In the genomic region with DNA sequence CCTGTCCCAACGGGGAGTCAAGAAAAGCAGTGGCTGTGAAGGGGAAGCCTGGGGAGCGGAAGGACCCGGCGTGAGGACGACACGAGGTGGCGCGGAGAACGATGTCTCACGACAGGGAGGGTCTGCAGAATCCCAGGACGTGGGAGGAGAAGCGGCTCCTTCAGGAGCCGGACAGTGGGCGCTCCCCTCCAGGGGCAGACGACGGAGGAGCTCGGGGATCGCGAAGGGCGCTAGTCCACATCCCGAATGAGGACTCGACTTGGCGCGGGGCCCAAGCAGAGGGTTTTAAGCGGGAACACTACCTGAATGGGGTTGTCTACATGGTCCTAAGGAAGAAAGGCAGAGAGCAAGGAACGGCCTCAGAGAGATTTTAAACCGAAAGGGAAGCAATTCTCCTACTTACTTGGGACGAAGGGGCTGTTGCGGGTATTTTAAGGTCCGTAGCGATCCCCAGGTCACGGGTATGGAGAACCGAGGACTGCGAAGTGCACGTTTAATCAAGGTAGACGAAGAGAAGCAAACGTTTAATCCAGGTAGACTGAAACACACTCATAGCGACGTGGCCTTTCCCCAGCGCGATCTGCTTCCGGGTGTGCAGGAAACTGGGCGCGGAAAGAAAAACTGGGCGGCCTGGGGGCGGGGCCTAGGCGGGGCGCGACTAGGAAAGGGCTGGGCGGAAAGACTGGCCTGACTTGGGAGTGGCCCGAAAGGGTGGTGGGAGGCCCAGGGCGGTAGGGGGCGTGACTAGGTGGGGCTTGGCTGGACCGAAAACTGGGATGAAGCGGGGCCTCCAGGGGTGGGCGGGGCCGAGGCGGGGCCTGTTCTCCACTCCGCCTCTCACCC, we compare ENCODE assay signal across 1 cellular context.
TF ChIP-seq lines count a peak whose summit lies in the region.

A gene (minus strand): TSS at position 594 of the 843 bp plus-strand sequence. CDS start 10,964 bp downstream, outside the sequence.

TF ChIP-seq in GM23338, 12 proteins besides CTCF, POLR2A, EP300 and RAD21 (continued from another document):
- TF ChIP-seq, protein P1, sequence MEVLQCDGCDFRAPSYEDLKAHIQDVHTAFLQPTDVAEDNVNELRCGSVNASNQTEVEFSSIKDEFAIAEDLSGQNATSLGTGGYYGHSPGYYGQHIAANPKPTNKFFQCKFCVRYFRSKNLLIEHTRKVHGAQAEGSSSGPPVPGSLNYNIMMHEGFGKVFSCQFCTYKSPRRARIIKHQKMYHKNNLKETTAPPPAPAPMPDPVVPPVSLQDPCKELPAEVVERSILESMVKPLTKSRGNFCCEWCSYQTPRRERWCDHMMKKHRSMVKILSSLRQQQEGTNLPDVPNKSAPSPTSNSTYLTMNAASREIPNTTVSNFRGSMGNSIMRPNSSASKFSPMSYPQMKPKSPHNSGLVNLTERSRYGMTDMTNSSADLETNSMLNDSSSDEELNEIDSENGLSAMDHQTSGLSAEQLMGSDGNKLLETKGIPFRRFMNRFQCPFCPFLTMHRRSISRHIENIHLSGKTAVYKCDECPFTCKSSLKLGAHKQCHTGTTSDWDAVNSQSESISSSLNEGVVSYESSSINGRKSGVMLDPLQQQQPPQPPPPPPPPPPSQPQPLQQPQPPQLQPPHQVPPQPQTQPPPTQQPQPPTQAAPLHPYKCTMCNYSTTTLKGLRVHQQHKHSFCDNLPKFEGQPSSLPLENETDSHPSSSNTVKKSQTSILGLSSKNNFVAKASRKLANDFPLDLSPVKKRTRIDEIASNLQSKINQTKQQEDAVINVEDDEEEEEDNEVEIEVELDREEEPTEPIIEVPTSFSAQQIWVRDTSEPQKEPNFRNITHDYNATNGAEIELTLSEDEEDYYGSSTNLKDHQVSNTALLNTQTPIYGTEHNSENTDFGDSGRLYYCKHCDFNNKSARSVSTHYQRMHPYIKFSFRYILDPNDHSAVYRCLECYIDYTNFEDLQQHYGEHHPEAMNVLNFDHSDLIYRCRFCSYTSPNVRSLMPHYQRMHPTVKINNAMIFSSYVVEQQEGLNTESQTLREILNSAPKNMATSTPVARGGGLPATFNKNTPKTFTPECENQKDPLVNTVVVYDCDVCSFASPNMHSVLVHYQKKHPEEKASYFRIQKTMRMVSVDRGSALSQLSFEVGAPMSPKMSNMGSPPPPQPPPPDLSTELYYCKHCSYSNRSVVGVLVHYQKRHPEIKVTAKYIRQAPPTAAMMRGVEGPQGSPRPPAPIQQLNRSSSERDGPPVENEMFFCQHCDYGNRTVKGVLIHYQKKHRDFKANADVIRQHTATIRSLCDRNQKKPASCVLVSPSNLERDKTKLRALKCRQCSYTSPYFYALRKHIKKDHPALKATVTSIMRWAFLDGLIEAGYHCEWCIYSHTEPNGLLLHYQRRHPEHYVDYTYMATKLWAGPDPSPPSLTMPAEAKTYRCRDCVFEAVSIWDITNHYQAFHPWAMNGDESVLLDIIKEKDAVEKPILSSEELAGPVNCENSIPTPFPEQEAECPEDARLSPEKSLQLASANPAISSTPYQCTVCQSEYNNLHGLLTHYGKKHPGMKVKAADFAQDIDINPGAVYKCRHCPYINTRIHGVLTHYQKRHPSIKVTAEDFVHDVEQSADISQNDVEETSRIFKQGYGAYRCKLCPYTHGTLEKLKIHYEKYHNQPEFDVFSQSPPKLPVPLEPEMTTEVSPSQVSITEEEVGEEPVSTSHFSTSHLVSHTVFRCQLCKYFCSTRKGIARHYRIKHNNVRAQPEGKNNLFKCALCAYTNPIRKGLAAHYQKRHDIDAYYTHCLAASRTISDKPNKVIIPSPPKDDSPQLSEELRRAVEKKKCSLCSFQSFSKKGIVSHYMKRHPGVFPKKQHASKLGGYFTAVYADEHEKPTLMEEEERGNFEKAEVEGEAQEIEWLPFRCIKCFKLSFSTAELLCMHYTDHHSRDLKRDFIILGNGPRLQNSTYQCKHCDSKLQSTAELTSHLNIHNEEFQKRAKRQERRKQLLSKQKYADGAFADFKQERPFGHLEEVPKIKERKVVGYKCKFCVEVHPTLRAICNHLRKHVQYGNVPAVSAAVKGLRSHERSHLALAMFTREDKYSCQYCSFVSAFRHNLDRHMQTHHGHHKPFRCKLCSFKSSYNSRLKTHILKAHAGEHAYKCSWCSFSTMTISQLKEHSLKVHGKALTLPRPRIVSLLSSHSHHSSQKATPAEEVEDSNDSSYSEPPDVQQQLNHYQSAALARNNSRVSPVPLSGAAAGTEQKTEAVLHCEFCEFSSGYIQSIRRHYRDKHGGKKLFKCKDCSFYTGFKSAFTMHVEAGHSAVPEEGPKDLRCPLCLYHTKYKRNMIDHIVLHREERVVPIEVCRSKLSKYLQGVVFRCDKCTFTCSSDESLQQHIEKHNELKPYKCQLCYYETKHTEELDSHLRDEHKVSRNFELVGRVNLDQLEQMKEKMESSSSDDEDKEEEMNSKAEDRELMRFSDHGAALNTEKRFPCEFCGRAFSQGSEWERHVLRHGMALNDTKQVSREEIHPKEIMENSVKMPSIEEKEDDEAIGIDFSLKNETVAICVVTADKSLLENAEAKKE (CRISPR knock-in tag; IDR thresholded peaks at IDR 0.05), result no peak
- TF ChIP-seq EZH2phosphoT487 (IDR thresholded peaks at IDR 0.05; ENCODE audit: unreplicated experiment) (no peak), NANOG (IDR thresholded peaks at IDR 0.05; ENCODE audit: borderline replicate concordance) (no peak), CREB1 (CRISPR knock-in tag; IDR thresholded peaks at IDR 0.05; ENCODE audit: low read depth) (no peak), POLR2AphosphoS5 (IDR thresholded peaks at IDR 0.05; ENCODE audit: low read depth) (peak; percentile 72), JUNB (IDR thresholded peaks at IDR 0.05; ENCODE audit: unreplicated experiment) (no peak)
- TF ChIP-seq, protein P2, sequence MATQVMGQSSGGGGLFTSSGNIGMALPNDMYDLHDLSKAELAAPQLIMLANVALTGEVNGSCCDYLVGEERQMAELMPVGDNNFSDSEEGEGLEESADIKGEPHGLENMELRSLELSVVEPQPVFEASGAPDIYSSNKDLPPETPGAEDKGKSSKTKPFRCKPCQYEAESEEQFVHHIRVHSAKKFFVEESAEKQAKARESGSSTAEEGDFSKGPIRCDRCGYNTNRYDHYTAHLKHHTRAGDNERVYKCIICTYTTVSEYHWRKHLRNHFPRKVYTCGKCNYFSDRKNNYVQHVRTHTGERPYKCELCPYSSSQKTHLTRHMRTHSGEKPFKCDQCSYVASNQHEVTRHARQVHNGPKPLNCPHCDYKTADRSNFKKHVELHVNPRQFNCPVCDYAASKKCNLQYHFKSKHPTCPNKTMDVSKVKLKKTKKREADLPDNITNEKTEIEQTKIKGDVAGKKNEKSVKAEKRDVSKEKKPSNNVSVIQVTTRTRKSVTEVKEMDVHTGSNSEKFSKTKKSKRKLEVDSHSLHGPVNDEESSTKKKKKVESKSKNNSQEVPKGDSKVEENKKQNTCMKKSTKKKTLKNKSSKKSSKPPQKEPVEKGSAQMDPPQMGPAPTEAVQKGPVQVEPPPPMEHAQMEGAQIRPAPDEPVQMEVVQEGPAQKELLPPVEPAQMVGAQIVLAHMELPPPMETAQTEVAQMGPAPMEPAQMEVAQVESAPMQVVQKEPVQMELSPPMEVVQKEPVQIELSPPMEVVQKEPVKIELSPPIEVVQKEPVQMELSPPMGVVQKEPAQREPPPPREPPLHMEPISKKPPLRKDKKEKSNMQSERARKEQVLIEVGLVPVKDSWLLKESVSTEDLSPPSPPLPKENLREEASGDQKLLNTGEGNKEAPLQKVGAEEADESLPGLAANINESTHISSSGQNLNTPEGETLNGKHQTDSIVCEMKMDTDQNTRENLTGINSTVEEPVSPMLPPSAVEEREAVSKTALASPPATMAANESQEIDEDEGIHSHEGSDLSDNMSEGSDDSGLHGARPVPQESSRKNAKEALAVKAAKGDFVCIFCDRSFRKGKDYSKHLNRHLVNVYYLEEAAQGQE (IDR thresholded peaks at IDR 0.05; ENCODE audit: unreplicated experiment), result no peak
- TF ChIP-seq, protein P3, sequence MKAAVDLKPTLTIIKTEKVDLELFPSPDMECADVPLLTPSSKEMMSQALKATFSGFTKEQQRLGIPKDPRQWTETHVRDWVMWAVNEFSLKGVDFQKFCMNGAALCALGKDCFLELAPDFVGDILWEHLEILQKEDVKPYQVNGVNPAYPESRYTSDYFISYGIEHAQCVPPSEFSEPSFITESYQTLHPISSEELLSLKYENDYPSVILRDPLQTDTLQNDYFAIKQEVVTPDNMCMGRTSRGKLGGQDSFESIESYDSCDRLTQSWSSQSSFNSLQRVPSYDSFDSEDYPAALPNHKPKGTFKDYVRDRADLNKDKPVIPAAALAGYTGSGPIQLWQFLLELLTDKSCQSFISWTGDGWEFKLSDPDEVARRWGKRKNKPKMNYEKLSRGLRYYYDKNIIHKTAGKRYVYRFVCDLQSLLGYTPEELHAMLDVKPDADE (IDR thresholded peaks at IDR 0.05), result peak; percentile 35; the same call in 1 of the 2 replicates
TF ChIP-seq in GM23338: peak in this region for 2.
